Comparison of ENCODE assay signal across 25 cellular contexts in genomic region chr2:205540066-205540465, GRCh38.
DNase-seq lines count a peak whose midpoint lies in the region; ATAC-seq and TF ChIP-seq lines count a peak whose summit lies in the region.
"Had no signal": no experiment of that assay in that cellular context is flagged by ENCODE, and none has a peak within 500 bp of the region (broad histone marks: within the 10 kb centered on the region; RNA-seq: fewer than 3 reads in every experiment).

No MANE protein-coding gene starts in this region.

- no peaks in the 10 kb centered on the region for H3F3A ChIP-seq in smooth muscle cell (ENCODE audit: low read depth)

- no peak for TF ChIP-seq POLR2A in spleen (IDR thresholded peaks at IDR 0.05)

- no peaks in the 10 kb centered on the region for H3K27me3 ChIP-seq in spleen (replicated peaks in 1 of 7)
- no peaks in the 10 kb centered on the region for H3K27me3 ChIP-seq in smooth muscle cell (ENCODE audit: low read depth)
- H3K27me3 ChIP-seq: adrenal gland, gastroesophageal sphincter, hepatocyte, pancreas, transverse colon had no signal

- peak overlapping the region; percentile 37 for H3K27ac Mint-ChIP-seq in activated naive CD8-positive, alpha-beta T cell treated with anti-CD3 and anti-CD28 coated beads, Interleukin-2, amount 10 ng/mL, durations not matched to agents 7 days and 5 days
- no peak overlapping the region for H3K27ac Mint-ChIP-seq in activated naive CD8-positive, alpha-beta T cell treated with anti-CD3 and anti-CD28 coated beads, Interleukin-2, amount 50 U/mL, for 24 hours
- H3K27ac Mint-ChIP-seq in dendritic cell treated with granulocyte-macrophage colony-stimulating factor and Interleukin-4, amounts not matched to agents 40 ng/mL and 50 ng/mL, for 4 days = no peak overlapping the region
- H3K27ac Mint-ChIP-seq: natural killer cell had no signal

- H3K4me3 ChIP-seq in spleen = no peak overlapping the region
- no peak overlapping the region for H3K4me3 ChIP-seq in smooth muscle cell
- H3K4me3 ChIP-seq: adrenal gland, gastroesophageal sphincter, hepatocyte, pancreas, transverse colon had no signal

- no peak for ATAC-seq in activated naive CD8-positive, alpha-beta T cell treated with anti-CD3 and anti-CD28 coated beads, Interleukin-2, amount 10 ng/mL, durations not matched to agents 7 days and 5 days (ENCODE audit: low read depth)
- no peak for ATAC-seq in activated naive CD8-positive, alpha-beta T cell treated with anti-CD3 and anti-CD28 coated beads, Interleukin-2, amount 50 U/mL, for 24 hours
- no peak for ATAC-seq in HG02852 (IDR thresholded peaks at IDR 0.05; ENCODE audit: unreplicated experiment)
- ATAC-seq: gastroesophageal sphincter, natural killer cell, pancreas, SK-N-SH treated with all-trans-retinoic acid at 6 μM for 48 hours had no signal

- H3K9me3 Mint-ChIP-seq in activated naive CD8-positive, alpha-beta T cell treated with anti-CD3 and anti-CD28 coated beads, Interleukin-2, amount 10 ng/mL, durations not matched to agents 7 days and 5 days = no peaks in the 10 kb centered on the region
- H3K9me3 Mint-ChIP-seq in activated naive CD8-positive, alpha-beta T cell treated with anti-CD3 and anti-CD28 coated beads, Interleukin-2, amount 50 U/mL, for 24 hours = no peaks in the 10 kb centered on the region
- H3K9me3 Mint-ChIP-seq in dendritic cell treated with granulocyte-macrophage colony-stimulating factor and Interleukin-4, amounts not matched to agents 40 ng/mL and 50 ng/mL, for 4 days = no peaks in the 10 kb centered on the region
- H3K9me3 Mint-ChIP-seq: brain, natural killer cell had no signal

- H3K79me2 ChIP-seq in smooth muscle cell (ENCODE audit: low read depth) = no peaks in the 10 kb centered on the region
- H3K79me2 ChIP-seq: hepatocyte had no signal

- peaks cover 3% of the 10 kb centered on the region for H3K27me3 Mint-ChIP-seq in activated naive CD8-positive, alpha-beta T cell treated with anti-CD3 and anti-CD28 coated beads, Interleukin-2, amount 10 ng/mL, durations not matched to agents 7 days and 5 days
- H3K27me3 Mint-ChIP-seq in activated naive CD8-positive, alpha-beta T cell treated with anti-CD3 and anti-CD28 coated beads, Interleukin-2, amount 50 U/mL, for 24 hours = no peaks in the 10 kb centered on the region
- H3K27me3 Mint-ChIP-seq in dendritic cell treated with granulocyte-macrophage colony-stimulating factor and Interleukin-4, amounts not matched to agents 40 ng/mL and 50 ng/mL, for 4 days = no peaks in the 10 kb centered on the region
- H3K27me3 Mint-ChIP-seq: brain had no signal

- H3K4me1 ChIP-seq in spleen = peaks cover 0 to 31% (median 16%) of the 10 kb centered on the region in 6 donors
- H3K4me1 ChIP-seq in smooth muscle cell (ENCODE audit: low read depth) = no peaks in the 10 kb centered on the region
- H3K4me1 ChIP-seq: pancreas had no signal

- H3K27ac ChIP-seq in spleen (no peak overlapping the region), smooth muscle cell (ENCODE audit: low read depth) (no peak overlapping the region)
- H3K27ac ChIP-seq: adrenal gland, gastroesophageal sphincter, hepatocyte, pancreas, transverse colon had no signal

- no peak for DNase-seq in activated naive CD8-positive, alpha-beta T cell treated with anti-CD3 and anti-CD28 coated beads, Interleukin-2, amount 10 ng/mL, durations not matched to agents 7 days and 5 days
- DNase-seq in activated naive CD8-positive, alpha-beta T cell treated with anti-CD3 and anti-CD28 coated beads, Interleukin-2, amount 50 U/mL, for 24 hours = no peak
- DNase-seq in NOMO-1 treated with DMSO at 0.1 percent for 48 hours (lab: John Stamatoyannopoulos, UW; ENCODE audit: unreplicated experiment) = peak; percentile 71
- DNase-seq in spleen = peak; percentile 27
- DNase-seq in smooth muscle cell (lab: John Stamatoyannopoulos, UW; ENCODE audit: unreplicated experiment) = no peak
- DNase-seq in NCI-H82 (lab: John Stamatoyannopoulos, UW) = no peak
- DNase-seq: activated CD4-positive, alpha-beta T cell treated with anti-CD3 and anti-CD28 coated beads for 4 hours; activated gamma-delta T cell treated with Interleukin-2 at 50 U/mL for 16 hours; activated T-cell treated with anti-CD3 and anti-CD28 coated beads, Interleukin-2, amount 50 U/mL, for 1 hour; adrenal gland; Calu3; left cardiac atrium; mesenchymal stem cell; natural killer cell; NCI-H1092 treated with DMSO at 0.1 percent for 48 hours; NCI-H1930; pancreas; stimulated activated CD4-positive, alpha-beta T cell treated with anti-CD3 and anti-CD28 coated beads, Interleukin-2, amount 100 ng/mL, for 48 hours; transverse colon had no signal

- peaks cover 14% of the 10 kb centered on the region for H3K4me1 Mint-ChIP-seq in activated naive CD8-positive, alpha-beta T cell treated with anti-CD3 and anti-CD28 coated beads, Interleukin-2, amount 10 ng/mL, durations not matched to agents 7 days and 5 days
- H3K4me1 Mint-ChIP-seq in activated naive CD8-positive, alpha-beta T cell treated with anti-CD3 and anti-CD28 coated beads, Interleukin-2, amount 50 U/mL, for 24 hours = peaks cover 31% of the 10 kb centered on the region
- H3K4me1 Mint-ChIP-seq in dendritic cell treated with granulocyte-macrophage colony-stimulating factor and Interleukin-4, amounts not matched to agents 40 ng/mL and 50 ng/mL, for 4 days (ENCODE audit: low read depth) = peaks cover 22% of the 10 kb centered on the region

- 36 to 50% (median 42%) methylated on average over 4 of the region's 4 CpGs for WGBS in spleen, 5 donors
- whole genome bisulfite sequencing in smooth muscle cell (ENCODE audit: low lambda C conversion rate) = 95% methylated on average over 4 of the region's 4 CpGs

- H3K36me3 Mint-ChIP-seq in activated naive CD8-positive, alpha-beta T cell treated with anti-CD3 and anti-CD28 coated beads, Interleukin-2, amount 10 ng/mL, durations not matched to agents 7 days and 5 days = no peaks in the 10 kb centered on the region
- no peaks in the 10 kb centered on the region for H3K36me3 Mint-ChIP-seq in activated naive CD8-positive, alpha-beta T cell treated with anti-CD3 and anti-CD28 coated beads, Interleukin-2, amount 50 U/mL, for 24 hours (ENCODE audit: low read depth)
- no peaks in the 10 kb centered on the region for H3K36me3 Mint-ChIP-seq in dendritic cell treated with granulocyte-macrophage colony-stimulating factor and Interleukin-4, amounts not matched to agents 40 ng/mL and 50 ng/mL, for 4 days (ENCODE audit: low read depth)
- H3K36me3 Mint-ChIP-seq: brain, natural killer cell had no signal

- no peak for TF ChIP-seq CTCF in spleen (IDR thresholded peaks at IDR 0.05 in 8 of 11, conservative IDR thresholded peaks at IDR 0.05 in 3 of 11)
- no peak for TF ChIP-seq CTCF in smooth muscle cell (IDR thresholded peaks at IDR 0.05; ENCODE audit: borderline replicate concordance, insufficient read depth, poor library complexity, severe bottlenecking)

- no peak overlapping the region for H3K9ac ChIP-seq in smooth muscle cell (ENCODE audit: low read depth)

- no peak overlapping the region for H2AFZ ChIP-seq in smooth muscle cell (ENCODE audit: low read depth)
- H2AFZ ChIP-seq: hepatocyte had no signal

- intact Hi-C loops in dendritic cell treated with granulocyte-macrophage colony-stimulating factor and Interleukin-4, amounts not matched to agents 40 ng/mL and 50 ng/mL, for 4 days (cut with micrococcal nuclease) = loop anchor here (10.0 kb wide), 1 partner anchor 135 kb away; no protein-coding TSS in a partner anchor
- intact Hi-C loops in spleen (cut with DNase I; ENCODE audit: low total_unique reads) = no loop called here

- H3K4me2 ChIP-seq in smooth muscle cell = no peak overlapping the region
- H3K4me2 ChIP-seq: hepatocyte had no signal

- H3K4me3 Mint-ChIP-seq in activated naive CD8-positive, alpha-beta T cell treated with anti-CD3 and anti-CD28 coated beads, Interleukin-2, amount 10 ng/mL, durations not matched to agents 7 days and 5 days = peak overlapping the region; percentile 41
- H3K4me3 Mint-ChIP-seq in activated naive CD8-positive, alpha-beta T cell treated with anti-CD3 and anti-CD28 coated beads, Interleukin-2, amount 50 U/mL, for 24 hours = no peak overlapping the region
- H3K4me3 Mint-ChIP-seq in dendritic cell treated with granulocyte-macrophage colony-stimulating factor and Interleukin-4, amounts not matched to agents 40 ng/mL and 50 ng/mL, for 4 days = peak overlapping the region; percentile 13
- H3K4me3 Mint-ChIP-seq: brain, natural killer cell had no signal

- H3K36me3 ChIP-seq in spleen = no peaks in the 10 kb centered on the region
- H3K36me3 ChIP-seq in smooth muscle cell (ENCODE audit: low read depth) = no peaks in the 10 kb centered on the region
- H3K36me3 ChIP-seq: adrenal gland, gastroesophageal sphincter, pancreas, transverse colon had no signal

- no peaks in the 10 kb centered on the region for H4K20me1 ChIP-seq in smooth muscle cell (ENCODE audit: low read depth)

- POLR2A ChIA-PET in activated naive CD8-positive, alpha-beta T cell treated with anti-CD3 and anti-CD28 coated beads, Interleukin-2, amount 10 ng/mL, durations not matched to agents 7 days and 5 days (lab: Charles Lee) = no interaction called here

- no peaks in the 10 kb centered on the region for H3K9me3 ChIP-seq in spleen
- H3K9me3 ChIP-seq in smooth muscle cell (replicated peaks; ENCODE audit: low read depth) = no peaks in the 10 kb centered on the region
- H3K9me3 ChIP-seq: adrenal gland, gastroesophageal sphincter, pancreas, transverse colon had no signal

Comparison
In these comparisons a context has a peak if more than half of its experiments do, and no peak if none do; other contexts are left out.
1. DNase-seq: peak in NOMO-1 treated with DMSO at 0.1 percent for 48 hours (single experiment) and spleen (single experiment); none in activated naive CD8-positive, alpha-beta T cell treated with anti-CD3 and anti-CD28 coated beads, Interleukin-2, amount 10 ng/mL, durations not matched to agents 7 days and 5 days (single experiment), activated naive CD8-positive, alpha-beta T cell treated with anti-CD3 and anti-CD28 coated beads, Interleukin-2, amount 50 U/mL, for 24 hours (single experiment), smooth muscle cell (single experiment) and NCI-H82 (single experiment).